In the genomic region with DNA sequence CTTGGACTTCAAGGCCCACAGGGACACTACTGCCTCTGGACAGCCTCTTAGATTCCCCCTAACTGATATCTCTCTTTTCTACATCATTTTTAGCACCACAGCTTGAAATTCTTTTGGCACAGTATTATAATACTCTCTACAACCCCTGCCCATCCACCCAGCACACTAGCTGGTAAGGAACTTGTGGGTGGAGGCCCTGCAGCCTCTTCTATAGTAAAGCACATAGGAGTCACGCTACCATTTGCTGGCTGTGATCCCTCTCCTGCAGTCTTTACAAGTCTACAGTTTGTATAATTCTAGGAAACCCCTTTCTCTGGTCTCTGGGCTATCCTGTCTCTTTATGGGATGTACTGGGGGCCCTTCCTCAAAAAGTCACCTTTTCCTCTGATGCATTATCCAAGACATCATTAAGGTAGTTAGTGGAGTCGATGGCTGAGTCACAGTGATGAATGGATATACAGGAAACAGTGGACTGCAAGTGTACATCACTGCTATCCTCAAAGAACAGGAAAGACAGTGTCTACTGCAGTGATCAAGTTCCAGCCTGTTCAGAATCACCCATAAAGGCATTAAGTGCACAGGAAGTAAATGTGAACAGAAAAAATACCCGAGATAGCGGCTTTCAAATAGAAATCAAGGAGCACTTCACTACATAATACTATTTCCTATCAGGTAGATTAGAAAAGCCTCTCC, we compare ENCODE assay signal across 3 cellular contexts.
TF ChIP-seq lines count a peak whose summit lies in the region.

No MANE protein-coding gene starts in this region.

TF ChIP-seq in GM12891, 5 proteins besides CTCF, POLR2A, EP300 and RAD21 (continued from another document):
- 0 out of 2 replicates have a peak, but pooled peaks have one; percentile 21 for TF ChIP-seq POLR2AphosphoS5 (IDR thresholded peaks at IDR 0.05; ENCODE audit: low read depth, low read length)
- TF ChIP-seq TAF1 (IDR thresholded peaks at IDR 0.05; ENCODE audit: low read depth, low read length): no peak
- no peak for TF ChIP-seq PAX5 (IDR thresholded peaks at IDR 0.05; ENCODE audit: insufficient read depth, low read length, severe bottlenecking)
- TF ChIP-seq POU2F2 (IDR thresholded peaks at IDR 0.05; ENCODE audit: low read depth, low read length): no peak
TF ChIP-seq in GM12891: peak in this region for 1.

TF ChIP-seq in SK-N-SH, 30 proteins besides CTCF, POLR2A, EP300 and RAD21 (continued from another document):
- TF ChIP-seq JUND (IDR thresholded peaks at IDR 0.05): peak; percentile 81
- TF ChIP-seq TCF12 (IDR thresholded peaks at IDR 0.05): peak; percentile 76; the same call in 1 of the 2 replicates
- TF ChIP-seq RXRA (IDR thresholded peaks at IDR 0.05; ENCODE audit: borderline replicate concordance, low read depth): 0 out of 2 replicates have a peak, but pooled peaks have one; percentile 42
- TF ChIP-seq CHD2 (IDR thresholded peaks at IDR 0.05; ENCODE audit: low read length, partially characterized antibody): no peak
- TF ChIP-seq, protein P1, sequence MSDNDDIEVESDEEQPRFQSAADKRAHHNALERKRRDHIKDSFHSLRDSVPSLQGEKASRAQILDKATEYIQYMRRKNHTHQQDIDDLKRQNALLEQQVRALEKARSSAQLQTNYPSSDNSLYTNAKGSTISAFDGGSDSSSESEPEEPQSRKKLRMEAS (IDR thresholded peaks at IDR 0.05; ENCODE audit: low read depth): no peak
- no peak for TF ChIP-seq MXI1 (IDR thresholded peaks at IDR 0.05; ENCODE audit: low read depth, low read length)
- peak; percentile 66 for TF ChIP-seq FOXM1 (IDR thresholded peaks at IDR 0.05; ENCODE audit: low read depth)
- peak; percentile 49; the same call in 1 of the 2 replicates for TF ChIP-seq NFIC (IDR thresholded peaks at IDR 0.05; ENCODE audit: borderline replicate concordance)
- peak; percentile 40; the same call in 1 of the 2 replicates for TF ChIP-seq ELF1 (IDR thresholded peaks at IDR 0.05)
- TF ChIP-seq EZH2phosphoT487 (IDR thresholded peaks at IDR 0.05; ENCODE audit: borderline replicate concordance, low read depth): no peak
- TF ChIP-seq SMC3 (IDR thresholded peaks at IDR 0.05; ENCODE audit: low read depth, low read length): no peak
- TF ChIP-seq FOSL2 (IDR thresholded peaks at IDR 0.05; ENCODE audit: borderline replicate concordance, low read depth): peak; percentile 82
- TF ChIP-seq, protein P2, sequence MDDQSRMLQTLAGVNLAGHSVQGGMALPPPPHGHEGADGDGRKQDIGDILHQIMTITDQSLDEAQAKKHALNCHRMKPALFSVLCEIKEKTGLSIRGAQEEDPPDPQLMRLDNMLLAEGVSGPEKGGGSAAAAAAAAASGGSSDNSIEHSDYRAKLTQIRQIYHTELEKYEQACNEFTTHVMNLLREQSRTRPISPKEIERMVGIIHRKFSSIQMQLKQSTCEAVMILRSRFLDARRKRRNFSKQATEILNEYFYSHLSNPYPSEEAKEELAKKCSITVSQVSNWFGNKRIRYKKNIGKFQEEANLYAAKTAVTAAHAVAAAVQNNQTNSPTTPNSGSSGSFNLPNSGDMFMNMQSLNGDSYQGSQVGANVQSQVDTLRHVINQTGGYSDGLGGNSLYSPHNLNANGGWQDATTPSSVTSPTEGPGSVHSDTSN (IDR thresholded peaks at IDR 0.05): peak; percentile 92
- TF ChIP-seq SIN3A (IDR thresholded peaks at IDR 0.05; ENCODE audit: borderline replicate concordance, low read depth, low read length): peak; percentile 61; the same call in 1 of the 2 replicates
- TF ChIP-seq, protein P3, sequence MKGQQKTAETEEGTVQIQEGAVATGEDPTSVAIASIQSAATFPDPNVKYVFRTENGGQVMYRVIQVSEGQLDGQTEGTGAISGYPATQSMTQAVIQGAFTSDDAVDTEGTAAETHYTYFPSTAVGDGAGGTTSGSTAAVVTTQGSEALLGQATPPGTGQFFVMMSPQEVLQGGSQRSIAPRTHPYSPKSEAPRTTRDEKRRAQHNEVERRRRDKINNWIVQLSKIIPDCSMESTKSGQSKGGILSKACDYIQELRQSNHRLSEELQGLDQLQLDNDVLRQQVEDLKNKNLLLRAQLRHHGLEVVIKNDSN (IDR thresholded peaks at IDR 0.05; ENCODE audit: borderline replicate concordance, low read depth): no peak
- TF ChIP-seq, protein P4, sequence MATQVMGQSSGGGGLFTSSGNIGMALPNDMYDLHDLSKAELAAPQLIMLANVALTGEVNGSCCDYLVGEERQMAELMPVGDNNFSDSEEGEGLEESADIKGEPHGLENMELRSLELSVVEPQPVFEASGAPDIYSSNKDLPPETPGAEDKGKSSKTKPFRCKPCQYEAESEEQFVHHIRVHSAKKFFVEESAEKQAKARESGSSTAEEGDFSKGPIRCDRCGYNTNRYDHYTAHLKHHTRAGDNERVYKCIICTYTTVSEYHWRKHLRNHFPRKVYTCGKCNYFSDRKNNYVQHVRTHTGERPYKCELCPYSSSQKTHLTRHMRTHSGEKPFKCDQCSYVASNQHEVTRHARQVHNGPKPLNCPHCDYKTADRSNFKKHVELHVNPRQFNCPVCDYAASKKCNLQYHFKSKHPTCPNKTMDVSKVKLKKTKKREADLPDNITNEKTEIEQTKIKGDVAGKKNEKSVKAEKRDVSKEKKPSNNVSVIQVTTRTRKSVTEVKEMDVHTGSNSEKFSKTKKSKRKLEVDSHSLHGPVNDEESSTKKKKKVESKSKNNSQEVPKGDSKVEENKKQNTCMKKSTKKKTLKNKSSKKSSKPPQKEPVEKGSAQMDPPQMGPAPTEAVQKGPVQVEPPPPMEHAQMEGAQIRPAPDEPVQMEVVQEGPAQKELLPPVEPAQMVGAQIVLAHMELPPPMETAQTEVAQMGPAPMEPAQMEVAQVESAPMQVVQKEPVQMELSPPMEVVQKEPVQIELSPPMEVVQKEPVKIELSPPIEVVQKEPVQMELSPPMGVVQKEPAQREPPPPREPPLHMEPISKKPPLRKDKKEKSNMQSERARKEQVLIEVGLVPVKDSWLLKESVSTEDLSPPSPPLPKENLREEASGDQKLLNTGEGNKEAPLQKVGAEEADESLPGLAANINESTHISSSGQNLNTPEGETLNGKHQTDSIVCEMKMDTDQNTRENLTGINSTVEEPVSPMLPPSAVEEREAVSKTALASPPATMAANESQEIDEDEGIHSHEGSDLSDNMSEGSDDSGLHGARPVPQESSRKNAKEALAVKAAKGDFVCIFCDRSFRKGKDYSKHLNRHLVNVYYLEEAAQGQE (IDR thresholded peaks at IDR 0.05; ENCODE audit: low read depth, low read length): no peak
- TF ChIP-seq TEAD4 (IDR thresholded peaks at IDR 0.05; ENCODE audit: borderline replicate concordance, insufficient read depth): peak; percentile 16; the same call in 1 of the 2 replicates
- no peak for TF ChIP-seq TAF1 (IDR thresholded peaks at IDR 0.05; ENCODE audit: borderline replicate concordance, low read depth, low read length)
TF ChIP-seq in SK-N-SH: peak in this region for 10.

TF ChIP-seq in endothelial cell of umbilical vein, 7 proteins besides CTCF, POLR2A, EP300 and RAD21 (continued from another document):
- TF ChIP-seq FOS (IDR thresholded peaks at IDR 0.05; ENCODE audit: borderline replicate concordance, insufficient read depth, low read length) (peak; percentile 53), MYC (IDR thresholded peaks at IDR 0.05; ENCODE audit: low read depth, low read length) (no peak)
TF ChIP-seq in endothelial cell of umbilical vein: peak in this region for 2.
